In the genomic region with DNA sequence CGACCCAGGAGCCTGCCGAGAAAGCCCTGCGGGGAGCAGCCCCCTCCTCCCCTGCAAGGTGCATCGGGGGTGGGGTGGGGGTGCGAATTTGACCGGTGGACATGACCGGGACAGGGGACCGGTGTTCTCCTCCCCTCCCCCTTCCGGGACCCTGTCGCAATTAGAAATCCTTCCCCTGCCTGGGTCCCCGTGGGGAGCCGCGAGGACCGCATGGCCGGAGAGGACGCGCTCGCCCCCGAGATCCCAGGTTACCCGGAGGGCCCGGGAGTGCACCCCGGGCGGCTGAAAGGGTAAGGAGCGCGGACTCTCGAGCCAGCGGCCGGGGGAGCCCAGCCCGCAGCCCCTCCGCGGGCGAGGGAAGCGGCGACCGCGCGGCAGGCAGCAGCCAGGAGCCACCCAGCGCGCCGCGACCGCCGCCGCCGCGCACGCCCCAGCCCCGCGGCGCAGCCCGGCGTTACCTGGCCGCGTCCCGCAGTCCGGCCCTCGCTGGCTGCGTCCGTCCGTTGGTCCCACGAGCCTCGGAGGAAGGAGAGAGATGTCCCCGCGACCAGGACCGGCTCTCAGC, we compare ENCODE assay signal across 11 cellular contexts. TPM values are rescaled to one million over a fixed set of nuclear protein-coding genes. Genes with fewer than 3 reads are reported as not detected.
DNase-seq lines count a peak whose midpoint lies in the region; ATAC-seq, FAIRE-seq and TF ChIP-seq lines count a peak whose summit lies in the region.
"Had no signal": no experiment of that assay in that cellular context is flagged by ENCODE, and none has a peak within 500 bp of the region (broad histone marks: within the 10 kb centered on the region; RNA-seq: fewer than 3 reads in every experiment).

No MANE protein-coding gene starts in this region.

- peaks cover 4% of the 10 kb centered on the region for H4K20me1 ChIP-seq in H9 (ENCODE audit: control insufficient read depth, insufficient read depth, insufficient read length)
- H4K20me1 ChIP-seq: BLaER1 treated with 17β-estradiol and CSF1 and Interleukin-3, amounts not matched to agents 10 nM and 100 nM had no signal

- H3K14ac ChIP-seq in H9 (ENCODE audit: insufficient read depth, low read length) (peak overlapping the region; percentile 97), mesenchymal stem cell (ENCODE audit: low read length in 2 of 2) (no peak overlapping the region)

- H2BK15ac ChIP-seq in H9 (ENCODE audit: low read depth, low read length): no peak overlapping the region
- no peak overlapping the region for H2BK15ac ChIP-seq in mesenchymal stem cell (ENCODE audit: low read depth, poor library complexity, severe bottlenecking)

- DNase-seq in AG20443 (ENCODE audit: low spot score) (peak; percentile 7), H9 (no peak), cardiac fibroblast (ENCODE audit: low read depth in 2 of 2) (no peak), mesenchymal stem cell (no peak), kidney glomerular epithelial cell (lab: John Stamatoyannopoulos, UW) (no peak), frontal cortex (ENCODE audit: low spot score in 2 of 2) (no peak)
- DNase-seq in T-helper 2 cell treated with Interferon-gamma antibody and Interleukin-4, amounts not matched to agents 5 μg/mL and 100 μg/mL, for 36 hours (ENCODE audit: low spot score): no peak

- H3K9me3 ChIP-seq in H9 (ENCODE audit: control insufficient read depth, low read depth, low read length) (no peaks in the 10 kb centered on the region), mesenchymal stem cell (ENCODE audit: control insufficient read depth, low read length) (no peaks in the 10 kb centered on the region)

- FAIRE-seq in frontal cortex (lab: Jason Lieb, UNC): no peak

- H3K79me1 ChIP-seq in H9 (ENCODE audit: insufficient read depth, low read depth, low read length, poor library complexity, severe bottlenecking): no peaks in the 10 kb centered on the region
- H3K79me1 ChIP-seq in mesenchymal stem cell (replicated peaks; ENCODE audit: low read length, poor library complexity, severe bottlenecking): no peaks in the 10 kb centered on the region

- H3K18ac ChIP-seq in H9 (ENCODE audit: insufficient read length, low read depth, low read length): peak overlapping the region; percentile 92
- no peak overlapping the region for H3K18ac ChIP-seq in mesenchymal stem cell (ENCODE audit: low read depth in 1 of 2, low read length in 2 of 2)

- no peaks in the 10 kb centered on the region for H3K36me3 ChIP-seq in mesenchymal stem cell (ENCODE audit: control insufficient read depth in 1 of 2, insufficient read depth in 2 of 2, low read depth in 1 of 2, low read length in 2 of 2)
- H3K36me3 ChIP-seq: BLaER1 treated with 17β-estradiol and CSF1 and Interleukin-3, amounts not matched to agents 10 nM and 100 nM had no signal

- H3K79me2 ChIP-seq in H9 (ENCODE audit: insufficient read depth, low read length): peaks cover 4% of the 10 kb centered on the region; the same call in 1 of the 2 replicates

- no peak overlapping the region for H2BK120ac ChIP-seq in H9 (ENCODE audit: low read depth, low read length, poor library complexity, severe bottlenecking)
- no peak overlapping the region for H2BK120ac ChIP-seq in mesenchymal stem cell (ENCODE audit: low read depth, low read length)

- H2BK5ac ChIP-seq in H9 (ENCODE audit: insufficient read length, low read length) (no peak overlapping the region), mesenchymal stem cell (ENCODE audit: low read depth, low read length, poor library complexity, severe bottlenecking) (no peak overlapping the region)

- no peak overlapping the region for H3T11ph ChIP-seq in H9 (ENCODE audit: low read length)

- TF ChIP-seq CTCF in H9 (conservative IDR thresholded peaks at IDR 0.05) (no peak; the same call in 2 of the 3 replicates), cardiac fibroblast (IDR thresholded peaks at IDR 0.05; ENCODE audit: low read depth, low read length) (no peak)

- H3K4me1 Mint-ChIP-seq in H9: peaks cover 26 to 35% of the 10 kb centered on the region in 2 experiments
- no peaks in the 10 kb centered on the region for H3K4me1 Mint-ChIP-seq in T-helper 2 cell treated with Interferon-gamma antibody and Interleukin-4, amounts not matched to agents 5 μg/mL and 100 μg/mL, for 36 hours (ENCODE audit: low read depth)

- H2BK12ac ChIP-seq in H9 (ENCODE audit: insufficient read length, low read depth, low read length): no peak overlapping the region
- H2BK12ac ChIP-seq in mesenchymal stem cell (ENCODE audit: low read length in 2 of 2): no peak overlapping the region

- peaks cover 13% of the 10 kb centered on the region for H3K27me3 Mint-ChIP-seq in H9 (ENCODE audit: low read depth)
- peaks cover 25% of the 10 kb centered on the region for H3K27me3 Mint-ChIP-seq in T-helper 2 cell treated with Interferon-gamma antibody and Interleukin-4, amounts not matched to agents 5 μg/mL and 100 μg/mL, for 36 hours (ENCODE audit: low read depth)

- no peak overlapping the region for H3K23ac ChIP-seq in H9 (ENCODE audit: insufficient read length, low read depth, low read length)
- no peak overlapping the region for H3K23ac ChIP-seq in mesenchymal stem cell (ENCODE audit: low read length in 2 of 2)

- H4K5ac ChIP-seq in H9 (ENCODE audit: insufficient read length, low read depth, low read length): no peak overlapping the region

- peaks cover 16% of the 10 kb centered on the region for H3K23me2 ChIP-seq in H9 (ENCODE audit: insufficient read length, low read depth, low read length, poor library complexity, severe bottlenecking)

- no CpG with 5 or more reads among the region's 65 CpGs for WGBS in H9 (ENCODE audit: extremely low coverage, insufficient read length, low lambda C conversion rate)
- WGBS in mesenchymal stem cell: 2% methylated on average over 40 of the region's 65 CpGs

- H3K27ac Mint-ChIP-seq in H9: peak overlapping the region in 2 of 3 experiments; percentile 0 to 29; a peak in 1 of 7 replicates
- no peak overlapping the region for H3K27ac Mint-ChIP-seq in T-helper 2 cell treated with Interferon-gamma antibody and Interleukin-4, amounts not matched to agents 5 μg/mL and 100 μg/mL, for 36 hours
- H3K27ac Mint-ChIP-seq: activated naive CD8-positive, alpha-beta T cell; naive thymus-derived CD4-positive, alpha-beta T cell had no signal

- H3K4me2 ChIP-seq in H9 (ENCODE audit: insufficient read depth, insufficient read length, low read length) (peak overlapping the region; percentile 100), mesenchymal stem cell (ENCODE audit: low read length, poor library complexity, severe bottlenecking) (peak overlapping the region; percentile 74)
- H3K4me2 ChIP-seq: BLaER1 treated with 17β-estradiol and CSF1 and Interleukin-3, amounts not matched to agents 10 nM and 100 nM had no signal

- H2AK5ac ChIP-seq in H9 (ENCODE audit: insufficient read length, low read length) (no peak overlapping the region), mesenchymal stem cell (ENCODE audit: low read length, severe bottlenecking) (no peak overlapping the region)

- H4K91ac ChIP-seq in H9 (ENCODE audit: insufficient read length, low read depth, low read length) (no peak overlapping the region), mesenchymal stem cell (ENCODE audit: low read length) (no peak overlapping the region)

- H2BK20ac ChIP-seq in H9 (ENCODE audit: low read depth, low read length, poor library complexity, severe bottlenecking): no peak overlapping the region

- H3K4me3 ChIP-seq in cardiac fibroblast (replicated peaks in 1 of 2; ENCODE audit: low read depth in 2 of 2, low read length in 2 of 2): peak overlapping the region; percentile 35 to 36
- peak overlapping the region; percentile 39 to 58 for H3K4me3 ChIP-seq in mesenchymal stem cell (ENCODE audit: insufficient read depth in 1 of 2, low read depth in 1 of 2, low read length in 2 of 2)
- H3K4me3 ChIP-seq: BLaER1 treated with 17β-estradiol and CSF1 and Interleukin-3, amounts not matched to agents 10 nM and 100 nM had no signal

- ATAC-seq in HG02840 (IDR thresholded peaks at IDR 0.05; ENCODE audit: low FRiP score, unreplicated experiment): no peak
- ATAC-seq: naive thymus-derived CD4-positive, alpha-beta T cell had no signal

- H3K4me1 ChIP-seq in H9 (ENCODE audit: insufficient read depth, low read length) (peaks cover 9% of the 10 kb centered on the region), mesenchymal stem cell (ENCODE audit: control insufficient read depth, insufficient read depth, low read depth, low read length) (peaks cover 11% of the 10 kb centered on the region)
- H3K4me1 ChIP-seq: BLaER1 treated with 17β-estradiol and CSF1 and Interleukin-3, amounts not matched to agents 10 nM and 100 nM had no signal

- no peak overlapping the region for H3K4ac ChIP-seq in H9 (ENCODE audit: low read depth, low read length)
- H3K4ac ChIP-seq in mesenchymal stem cell (ENCODE audit: low read depth in 1 of 2, low read length in 2 of 2): no peak overlapping the region

- H3K4me3 Mint-ChIP-seq in H9: peak overlapping the region; percentile 83 to 89
- H3K4me3 Mint-ChIP-seq in T-helper 2 cell treated with Interferon-gamma antibody and Interleukin-4, amounts not matched to agents 5 μg/mL and 100 μg/mL, for 36 hours: no peak overlapping the region
- H3K4me3 Mint-ChIP-seq: activated naive CD8-positive, alpha-beta T cell had no signal

- H2AFZ ChIP-seq in H9 (ENCODE audit: low read length) (no peak overlapping the region), mesenchymal stem cell (ENCODE audit: low read depth, low read length) (no peak overlapping the region)

- H3K27me3 ChIP-seq in H9 (ENCODE audit: insufficient read depth, low read length) (peaks cover 4% of the 10 kb centered on the region; the same call in 1 of the 2 replicates), mesenchymal stem cell (ENCODE audit: control insufficient read depth in 1 of 2, insufficient read depth in 1 of 2, low read length in 2 of 2) (peaks cover 22 to 62% of the 10 kb centered on the region in 2 experiments)
- H3K27me3 ChIP-seq: BLaER1 treated with 17β-estradiol and CSF1 and Interleukin-3, amounts not matched to agents 10 nM and 100 nM had no signal

- H3K56ac ChIP-seq in H9 (ENCODE audit: insufficient read length, low read depth, low read length): no peak overlapping the region

- no peak overlapping the region for H4K8ac ChIP-seq in H9 (replicated peaks; ENCODE audit: insufficient read length, low read depth, low read length)
- no peak overlapping the region for H4K8ac ChIP-seq in mesenchymal stem cell (ENCODE audit: low read length)

- no peaks in the 10 kb centered on the region; a peak in 2 of 7 replicates for H3K36me3 Mint-ChIP-seq in H9 (ENCODE audit: insufficient read depth in 1 of 3, low read depth in 3 of 3)
- peaks cover 2% of the 10 kb centered on the region for H3K36me3 Mint-ChIP-seq in T-helper 2 cell treated with Interferon-gamma antibody and Interleukin-4, amounts not matched to agents 5 μg/mL and 100 μg/mL, for 36 hours (ENCODE audit: low read depth)

- H3K9me3 Mint-ChIP-seq in H9: no peaks in the 10 kb centered on the region
- peaks cover 9% of the 10 kb centered on the region for H3K9me3 Mint-ChIP-seq in T-helper 2 cell treated with Interferon-gamma antibody and Interleukin-4, amounts not matched to agents 5 μg/mL and 100 μg/mL, for 36 hours

- H3K27ac ChIP-seq in H9 (ENCODE audit: insufficient read length, low read depth, low read length): no peak overlapping the region
- no peak overlapping the region for H3K27ac ChIP-seq in mesenchymal stem cell (ENCODE audit: low read length, poor library complexity, severe bottlenecking)
- H3K27ac ChIP-seq: BLaER1 treated with 17β-estradiol and CSF1 and Interleukin-3, amounts not matched to agents 10 nM and 100 nM had no signal

- H3K9ac ChIP-seq in H9 (ENCODE audit: extremely low read depth, insufficient read length, low read length) (peak overlapping the region; percentile 78), mesenchymal stem cell (ENCODE audit: low read length) (no peak overlapping the region)
- H3K9ac ChIP-seq: BLaER1 treated with 17β-estradiol and CSF1 and Interleukin-3, amounts not matched to agents 10 nM and 100 nM had no signal

RNA-seq across cellular contexts. Expression of a gene that starts 0.5 kb away (rescaled TPM):
- 20.0 and 23.2 TPM in 2 replicates for total RNA-seq in H9 (2021)
- 0.03 TPM for polyA plus RNA-seq in mesenchymal stem cell (2013, experiment 1 of 2)
- polyA plus RNA-seq in mesenchymal stem cell (2013, experiment 2 of 2): not detected
- total RNA-seq in frontal cortex: 57.1 TPM
- polyA plus RNA-seq: naive thymus-derived CD4-positive, alpha-beta T cell had no signal
